ENCODE assay signal across 11 cellular contexts in the genomic region with DNA sequence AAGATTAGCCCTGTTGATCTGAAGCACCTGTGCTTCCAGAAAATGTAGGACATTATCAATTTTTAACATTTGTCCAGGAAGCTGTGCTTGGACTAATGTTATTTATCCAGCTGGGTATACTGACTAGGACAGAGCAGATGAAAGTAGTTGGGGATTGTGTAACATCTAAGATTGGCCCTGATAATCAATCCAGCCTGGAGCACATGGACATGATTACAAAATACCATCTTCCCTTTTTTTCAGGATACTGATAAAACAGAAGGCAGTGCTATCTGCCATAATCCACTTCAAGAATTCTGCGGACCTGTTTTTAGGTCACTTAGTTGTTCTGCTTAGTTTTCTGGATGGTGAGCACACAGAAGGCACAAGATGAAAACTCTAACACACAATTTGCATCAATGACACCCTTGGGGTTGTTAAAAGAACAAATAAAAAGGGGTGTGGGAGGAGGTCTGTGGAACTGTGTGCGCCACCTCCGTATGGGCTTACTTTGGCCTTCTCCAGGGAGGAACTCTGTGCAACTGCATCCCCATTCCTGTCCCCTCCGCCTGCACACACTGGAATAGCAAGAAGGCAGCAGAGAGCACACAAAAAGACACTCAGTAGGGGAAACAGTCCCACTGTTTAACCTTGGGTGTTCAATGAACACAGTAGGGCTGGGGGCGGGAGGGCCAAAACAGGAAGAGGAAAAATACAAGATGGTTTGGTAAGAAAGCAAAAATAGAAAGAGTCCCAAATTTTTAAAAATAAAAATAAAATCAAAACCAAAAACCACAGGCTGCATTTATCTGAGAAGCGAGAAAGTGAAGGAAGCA.
DNase-seq lines count a peak whose midpoint lies in the region; ATAC-seq lines count a peak whose summit lies in the region.
"Had no signal": no experiment of that assay in that cellular context is flagged by ENCODE, and none has a peak within 500 bp of the region (broad histone marks: within the 10 kb centered on the region; RNA-seq: fewer than 3 reads in every experiment).

No MANE protein-coding gene starts in this region.

- H3K4me1 ChIP-seq in adipocyte (ENCODE audit: control insufficient read depth, insufficient read depth, low read length) (peaks cover 29% of the 10 kb centered on the region), stomach smooth muscle (ENCODE audit: control insufficient read depth, insufficient read depth, low read length) (peaks cover 15% of the 10 kb centered on the region)

- DNase-seq in HS-5 (ENCODE audit: low read depth): peak; percentile 16
- DNase-seq in adipocyte (ENCODE audit: low read depth): peak; percentile 68
- DNase-seq in islet precursor cell: peak; percentile 67
- no peak for DNase-seq in activated effector memory CD4-positive, alpha-beta T cell treated with Interleukin-2 at 50 U/mL for 16 hours
- no peak for DNase-seq in COLO829 (ENCODE audit: low spot score)
- DNase-seq: psoas muscle; stimulated activated naive CD4-positive, alpha-beta T cell had no signal

- H3K36me3 ChIP-seq in adipocyte (ENCODE audit: control insufficient read depth, insufficient read depth, low read length, severe bottlenecking) (no peaks in the 10 kb centered on the region), stomach smooth muscle (ENCODE audit: control insufficient read depth in 2 of 2, insufficient read depth in 2 of 2, low read length in 2 of 2) (no peaks in the 10 kb centered on the region)
- H3K36me3 ChIP-seq: SJCRH30 had no signal

- H3K4me3 ChIP-seq in adipocyte (ENCODE audit: low read length) (peak overlapping the region; percentile 46), stomach smooth muscle (ENCODE audit: low read length in 2 of 2) (peak overlapping the region in 1 of 2 donors; percentile 44)
- H3K4me3 ChIP-seq: psoas muscle, SJCRH30 had no signal

- peak overlapping the region; percentile 76 for H3K27ac ChIP-seq in stomach smooth muscle (ENCODE audit: low read length)
- H3K27ac ChIP-seq: psoas muscle, SJCRH30 had no signal

- ATAC-seq in HG02884 (IDR thresholded peaks at IDR 0.05; ENCODE audit: unreplicated experiment) (no peak), GM19467 (IDR thresholded peaks at IDR 0.05; ENCODE audit: unreplicated experiment) (no peak)

- H3K27me3 ChIP-seq in adipocyte (replicated peaks; ENCODE audit: control insufficient read depth, insufficient read depth, low read length) (no peaks in the 10 kb centered on the region), stomach smooth muscle (ENCODE audit: control insufficient read depth in 1 of 2, insufficient read depth in 2 of 2, low read length in 2 of 2) (no peaks in the 10 kb centered on the region)
- H3K27me3 ChIP-seq: SJCRH30 had no signal

- peak overlapping the region; percentile 42 for H3K9ac ChIP-seq in adipocyte (ENCODE audit: low read length)
- no peak overlapping the region for H3K9ac ChIP-seq in stomach smooth muscle (ENCODE audit: low read length in 2 of 2)

- H3K9me3 ChIP-seq in adipocyte (ENCODE audit: control insufficient read depth, low read length): no peaks in the 10 kb centered on the region
- H3K9me3 ChIP-seq in stomach smooth muscle (ENCODE audit: control insufficient read depth in 2 of 2, low read length in 2 of 2): no peaks in the 10 kb centered on the region
- H3K9me3 ChIP-seq: psoas muscle, SJCRH30 had no signal

Comparison
In these comparisons a context has a peak if more than half of its experiments do, and no peak if none do; other contexts are left out.
1. DNase-seq: peak in HS-5 (single experiment), adipocyte (single experiment) and islet precursor cell (single experiment); none in activated effector memory CD4-positive, alpha-beta T cell treated with Interleukin-2 at 50 U/mL for 16 hours (single experiment) and COLO829 (single experiment).